In the genomic region with DNA sequence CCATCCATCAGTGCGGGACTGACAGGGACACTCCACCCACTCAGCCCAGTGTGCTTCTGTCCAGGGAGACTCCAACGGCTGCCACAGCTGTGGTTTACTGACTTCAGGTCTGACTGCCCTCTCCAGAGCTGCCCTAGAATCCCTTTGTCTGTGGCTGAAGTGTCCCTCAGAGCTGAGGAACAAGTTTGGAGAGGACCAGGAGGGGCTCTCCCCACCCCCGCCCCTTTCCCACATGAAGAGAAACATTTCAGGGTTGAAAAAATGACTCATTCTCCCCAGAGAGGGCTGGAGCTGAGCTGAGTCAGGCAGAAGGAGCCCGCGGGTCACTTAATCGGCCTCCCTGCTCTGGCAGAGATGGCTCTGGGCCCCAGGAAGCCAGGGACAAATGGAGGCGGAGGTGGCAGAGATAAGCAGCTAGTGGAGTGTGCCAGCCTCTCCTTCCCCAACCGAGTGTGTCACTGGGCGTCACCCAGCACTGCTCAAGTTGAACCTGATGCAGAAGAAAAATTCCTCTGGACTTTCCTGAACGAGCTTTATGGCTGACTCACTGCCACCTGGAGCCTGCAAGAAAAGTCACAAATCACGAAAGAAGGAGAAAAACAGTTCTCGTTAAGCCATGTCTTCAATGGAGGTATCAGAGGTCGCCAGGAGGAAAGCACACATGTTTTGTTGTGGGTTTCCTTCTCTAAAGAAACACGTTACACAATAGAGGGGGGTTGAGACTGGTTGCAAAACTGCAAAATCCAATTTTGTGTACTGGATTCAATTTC, we compare ENCODE assay signal across 8 cellular contexts. TPM values are rescaled to one million over a fixed set of nuclear protein-coding genes. Genes with fewer than 3 reads are reported as not detected.
DNase-seq lines count a peak whose midpoint lies in the region; ATAC-seq and TF ChIP-seq lines count a peak whose summit lies in the region.

No MANE protein-coding gene starts in this region.

- no peaks in the 10 kb centered on the region for H3K27me3 ChIP-seq in endodermal cell (ENCODE audit: control insufficient read depth, insufficient read depth, low read length, poor library complexity, severe bottlenecking)

- TF ChIP-seq CTCF in NB4 (IDR thresholded peaks at IDR 0.05; ENCODE audit: low read depth, low read length) (no peak), endodermal cell (conservative IDR thresholded peaks at IDR 0.05) (no peak), natural killer cell (IDR thresholded peaks at IDR 0.05) (no peak)

- 39 to 52% methylated on average over 11 to 14 of the region's 14 CpGs for WGBS in endodermal cell (ENCODE audit: insufficient coverage in 1 of 2, insufficient read length in 1 of 2), 2 experiments

- H3K27me3 Mint-ChIP-seq in activated CD8-positive, alpha-beta T cell treated with anti-CD3 and anti-CD28 coated beads, Interleukin-2, amount 10 ng/mL, durations not matched to agents 7 days and 5 days (ENCODE audit: low read depth), result no peaks in the 10 kb centered on the region
- H3K27me3 Mint-ChIP-seq in endodermal cell (ENCODE audit: insufficient read depth) (no peaks in the 10 kb centered on the region), natural killer cell (ENCODE audit: low read depth in 2 of 2) (no peaks in the 10 kb centered on the region)

- no peak overlapping the region for H3K9ac ChIP-seq in endodermal cell (ENCODE audit: extremely low read depth, low read length, poor library complexity, severe bottlenecking)

- peak overlapping the region; percentile 18 for H3K4me3 ChIP-seq in NB4 (ENCODE audit: low read depth, low read length)
- H3K4me3 ChIP-seq in endodermal cell (ENCODE audit: low read length), result no peak overlapping the region

- no peaks in the 10 kb centered on the region for H3K36me3 ChIP-seq in endodermal cell (ENCODE audit: control insufficient read depth, insufficient read depth, low read length)

- CTCF ChIA-PET in activated CD8-positive, alpha-beta T cell treated with anti-CD3 and anti-CD28 coated beads, Interleukin-2, amount 10 ng/mL, durations not matched to agents 7 days and 5 days (lab: Charles Lee), result interaction anchor here (0.7 to 7.6 kb wide), 11 partner anchors 11 to 69 kb away, joined by 3 to 62 read pairs (median 8); no protein-coding TSS in a partner anchor

- peak overlapping the region; percentile 75 for H3K27ac Mint-ChIP-seq in activated CD8-positive, alpha-beta T cell treated with anti-CD3 and anti-CD28 coated beads, Interleukin-2, amount 10 ng/mL, durations not matched to agents 7 days and 5 days
- H3K27ac Mint-ChIP-seq in endodermal cell (peak overlapping the region; percentile 29), natural killer cell (peak overlapping the region; percentile 74 to 88)

- H3K4me1 ChIP-seq in endodermal cell (ENCODE audit: control insufficient read depth, insufficient read depth, low read length), result peaks cover 47% of the 10 kb centered on the region

- peak overlapping the region; percentile 42 for H3K4me3 Mint-ChIP-seq in activated CD8-positive, alpha-beta T cell treated with anti-CD3 and anti-CD28 coated beads, Interleukin-2, amount 10 ng/mL, durations not matched to agents 7 days and 5 days
- H3K4me3 Mint-ChIP-seq in endodermal cell (no peak overlapping the region), natural killer cell (peak overlapping the region; percentile 84)

- intact Hi-C loops in natural killer cell (cut with micrococcal nuclease), result loop anchor here (1.0 kb wide), 1 partner anchor 10 kb away; no protein-coding TSS in a partner anchor

- POLR2A ChIA-PET in activated CD8-positive, alpha-beta T cell treated with anti-CD3 and anti-CD28 coated beads, Interleukin-2, amount 10 ng/mL, durations not matched to agents 7 days and 5 days (lab: Charles Lee), result interaction anchor here (0.8 to 3.2 kb wide), 4 partner anchors 10 to 31 kb away, joined by 3 to 20 read pairs (median 20); no protein-coding TSS in a partner anchor

- peak overlapping the region; percentile 79 for H3K27ac ChIP-seq in endodermal cell (ENCODE audit: low read depth, low read length)

- no peak for TF ChIP-seq POLR2A in NB4 (IDR thresholded peaks at IDR 0.05; ENCODE audit: extremely low read depth, insufficient read length)

- DNase-seq in ELF-1 (ENCODE audit: low read depth, low spot score), result peak; percentile 90
- peak; percentile 94 for DNase-seq in NB4 (ENCODE audit: low read depth)
- peak; percentile 61 for DNase-seq in activated CD8-positive, alpha-beta T cell treated with anti-CD3 and anti-CD28 coated beads, Interleukin-2, amount 10 ng/mL, durations not matched to agents 7 days and 5 days
- peak; percentile 87 for DNase-seq in endodermal cell
- DNase-seq in natural killer cell, result peak; percentile 52
- DNase-seq in stimulated activated naive CD4-positive, alpha-beta T cell (lab: John Stamatoyannopoulos, UW), result peak in 5 of 6 experiments; percentile 14 to 57 (median 44)

- H3K4me1 Mint-ChIP-seq in activated CD8-positive, alpha-beta T cell treated with anti-CD3 and anti-CD28 coated beads, Interleukin-2, amount 10 ng/mL, durations not matched to agents 7 days and 5 days (ENCODE audit: low read depth), result peaks cover 70% of the 10 kb centered on the region
- H3K4me1 Mint-ChIP-seq in endodermal cell (peaks cover 81% of the 10 kb centered on the region), natural killer cell (peaks cover 40 to 78% of the 10 kb centered on the region in 2 donors)

- peaks cover 23% of the 10 kb centered on the region for H3K36me3 Mint-ChIP-seq in activated CD8-positive, alpha-beta T cell treated with anti-CD3 and anti-CD28 coated beads, Interleukin-2, amount 10 ng/mL, durations not matched to agents 7 days and 5 days (ENCODE audit: low read depth)
- peaks cover 3% of the 10 kb centered on the region for H3K36me3 Mint-ChIP-seq in endodermal cell (ENCODE audit: low read depth)
- no peaks in the 10 kb centered on the region for H3K36me3 Mint-ChIP-seq in natural killer cell

- H3K9me3 ChIP-seq in endodermal cell (ENCODE audit: control insufficient read depth, low read length), result no peaks in the 10 kb centered on the region

- ATAC-seq in activated CD8-positive, alpha-beta T cell treated with anti-CD3 and anti-CD28 coated beads, Interleukin-2, amount 10 ng/mL, durations not matched to agents 7 days and 5 days, result peak; percentile 72
- ATAC-seq in natural killer cell (peak; percentile 68 to 81 (median 69)), GM18909 (IDR thresholded peaks at IDR 0.05; ENCODE audit: poor library complexity, unreplicated experiment) (no peak), HG03280 (IDR thresholded peaks at IDR 0.05; ENCODE audit: unreplicated experiment) (no peak)

- no peaks in the 10 kb centered on the region for H3K9me3 Mint-ChIP-seq in activated CD8-positive, alpha-beta T cell treated with anti-CD3 and anti-CD28 coated beads, Interleukin-2, amount 10 ng/mL, durations not matched to agents 7 days and 5 days (ENCODE audit: insufficient read depth)
- no peaks in the 10 kb centered on the region for H3K9me3 Mint-ChIP-seq in endodermal cell
- H3K9me3 Mint-ChIP-seq in natural killer cell, result no peaks in the 10 kb centered on the region

RNA-seq across cellular contexts. Expression of gene ECE1, which starts 34.3 kb away (rescaled TPM):
- total RNA-seq in activated CD8-positive, alpha-beta T cell treated with anti-CD3 and anti-CD28 coated beads, Interleukin-2, amount 10 ng/mL, durations not matched to agents 7 days and 5 days, result 10 to 100 TPM; 70.9 to 72.5 TPM
- 10 to 100 TPM; 47.8 to 57.9 TPM for total RNA-seq in endodermal cell
- polyA plus RNA-seq in endodermal cell (2013, experiment 1 of 2), result 38.8 TPM
- 42.8 TPM for polyA plus RNA-seq in endodermal cell (2013, experiment 2 of 2)
- 10 to 100 TPM; 47.2 to 70.1 (median 50.7) TPM for total RNA-seq in natural killer cell

Comparison
In these comparisons a context has a peak if more than half of its experiments do, and no peak if none do; other contexts are left out.
1. DNase-seq: peak in every context shown above with its lines; median percentile 94 in NB4; 90 in ELF-1; 87 in endodermal cell; 61 in activated CD8-positive, alpha-beta T cell treated with anti-CD3 and anti-CD28 coated beads, Interleukin-2, amount 10 ng/mL, durations not matched to agents 7 days and 5 days; 52 in natural killer cell; 44 in stimulated activated naive CD4-positive, alpha-beta T cell.
2. ATAC-seq: peak in activated CD8-positive, alpha-beta T cell treated with anti-CD3 and anti-CD28 coated beads, Interleukin-2, amount 10 ng/mL, durations not matched to agents 7 days and 5 days (single experiment) and natural killer cell (3 of 3); none in GM18909 (single experiment) and HG03280 (single experiment).
3. H3K27ac Mint-ChIP-seq: peak in every context shown above with its lines; median percentile 81 in natural killer cell; 75 in activated CD8-positive, alpha-beta T cell treated with anti-CD3 and anti-CD28 coated beads, Interleukin-2, amount 10 ng/mL, durations not matched to agents 7 days and 5 days; 29 in endodermal cell.